Comparison of ENCODE assay signal across 8 cellular contexts in the genomic region with DNA sequence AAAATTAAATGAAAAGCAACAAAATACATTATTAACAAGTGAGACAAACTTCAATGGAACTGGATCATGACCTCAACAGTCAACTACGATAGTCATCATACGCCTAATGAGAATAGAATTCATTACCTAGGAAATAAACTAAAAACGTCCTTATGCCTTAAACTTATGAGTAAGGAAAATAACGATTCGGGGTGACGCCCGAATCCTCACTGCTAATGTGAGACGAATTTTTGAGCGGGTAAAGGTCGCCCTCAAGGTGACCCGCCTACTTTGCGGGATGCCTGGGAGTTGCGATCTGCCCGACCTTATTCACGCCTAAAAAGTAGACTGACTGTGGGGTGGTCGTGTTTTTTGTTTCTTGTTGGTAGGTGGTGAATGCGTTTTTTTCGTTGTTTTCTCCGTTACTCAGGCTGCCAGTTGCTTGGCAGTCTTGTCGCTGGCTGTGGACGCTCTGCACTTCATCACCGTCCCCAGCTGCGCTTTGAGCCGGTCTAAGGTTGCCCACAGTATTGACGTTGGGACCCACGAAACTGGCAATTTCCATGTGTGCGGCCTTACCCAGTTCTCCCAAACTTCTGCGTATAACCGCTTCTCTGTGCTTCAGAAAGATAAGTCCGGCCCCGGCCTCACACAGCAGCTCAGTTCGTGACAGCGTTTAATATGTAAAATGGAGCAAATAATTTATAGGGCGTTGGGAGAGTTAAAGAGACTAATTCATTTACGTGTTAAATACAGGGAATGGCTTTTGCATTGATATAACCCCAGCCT. TPM values are rescaled to one million over a fixed set of nuclear protein-coding genes. Genes with fewer than 3 reads are reported as not detected.
A peak's percentile ranks its signal among the peaks of the same experiment; 100 is the strongest.
DNase-seq lines count a peak whose midpoint lies in the region; ATAC-seq and TF ChIP-seq lines count a peak whose summit lies in the region.

No MANE protein-coding gene starts in this region.

- TF ChIP-seq CTCF in lung (IDR thresholded peaks at IDR 0.05; ENCODE audit: control extremely low read depth, extremely low read depth): no peak

- H3K4me1 ChIP-seq in duodenal mucosa (ENCODE audit: control insufficient read depth in 1 of 2, insufficient read depth in 2 of 2, low read length in 2 of 2): peaks cover 36 to 44% of the 10 kb centered on the region in 2 donors
- peaks cover 12 to 17% of the 10 kb centered on the region in 2 donors for H3K4me1 ChIP-seq in lung (ENCODE audit: control insufficient read depth in 2 of 2, insufficient read depth in 2 of 2, low read length in 2 of 2)

- peak overlapping the region; percentile 56 to 88 for H3K4me3 ChIP-seq in duodenal mucosa (ENCODE audit: low read depth in 1 of 2, low read length in 2 of 2)
- peak overlapping the region; percentile 47 for H3K4me3 ChIP-seq in lung

- H3K9ac ChIP-seq in duodenal mucosa (ENCODE audit: low read depth in 1 of 2, low read length in 2 of 2): peak overlapping the region; percentile 85 to 94

- ATAC-seq in GM19351 (IDR thresholded peaks at IDR 0.05; ENCODE audit: unreplicated experiment) (peak; percentile 68), HG03521 (IDR thresholded peaks at IDR 0.05; ENCODE audit: unreplicated experiment) (peak; percentile 46), lung (ENCODE audit: insufficient read depth, low FRiP score) (peak; percentile 75)

- H3K36me3 ChIP-seq in duodenal mucosa (ENCODE audit: control insufficient read depth in 1 of 2, insufficient read depth in 2 of 2, low read length in 2 of 2): peaks cover 12 to 24% of the 10 kb centered on the region in 2 donors
- H3K36me3 ChIP-seq in lung (ENCODE audit: control insufficient read depth in 2 of 2, insufficient read depth in 2 of 2, low read length in 2 of 2): peaks cover 7 to 13% of the 10 kb centered on the region in 2 donors

- DNase-seq in C1 segment of cervical spinal cord (lab: John Stamatoyannopoulos, UW): peak in 13 of 14 donors; percentile 24 to 95 (median 67)
- DNase-seq in NCI-H748 treated with DMSO at 0.1 percent for 48 hours (lab: John Stamatoyannopoulos, UW): peak; percentile 95
- peak; percentile 87 to 91 for DNase-seq in activated CD4-positive, alpha-beta T cell treated with anti-CD3 and anti-CD28 coated beads, Interleukin-2, amount 50 U/mL, for 48 hours
- DNase-seq in lung (ENCODE audit: low spot score): peak; percentile 92
- DNase-seq in stimulated activated CD4-positive, alpha-beta T cell treated with anti-CD3 and anti-CD28 coated beads, TNF-alpha, amount 100 ng/mL, for 24 hours (ENCODE audit: low read depth in 3 of 3): peak; percentile 78 to 91 (median 87)

- 0% methylated on average over 35 of the region's 35 CpGs for WGBS in lung, 2 donors

- H3K27me3 ChIP-seq in duodenal mucosa (ENCODE audit: control insufficient read depth in 1 of 2, insufficient read depth in 2 of 2, low read length in 2 of 2) (no peaks in the 10 kb centered on the region), lung (ENCODE audit: control insufficient read depth, insufficient read depth) (no peaks in the 10 kb centered on the region)

- H3K27ac ChIP-seq in duodenal mucosa (ENCODE audit: low read depth, low read length): peak overlapping the region; percentile 92
- peak overlapping the region; percentile 85 to 98 for H3K27ac ChIP-seq in lung (ENCODE audit: low read depth in 1 of 2, low read length in 1 of 2)

- H3K9me3 ChIP-seq in duodenal mucosa (ENCODE audit: control insufficient read depth in 1 of 2, low read length in 2 of 2): no peaks in the 10 kb centered on the region
- no peaks in the 10 kb centered on the region for H3K9me3 ChIP-seq in lung (ENCODE audit: control insufficient read depth in 2 of 2, insufficient read depth in 1 of 2, low read length in 1 of 2)

RNA-seq across cellular contexts. Expression of a gene that starts 0.6 kb away (rescaled TPM):
- 10 to 100 TPM; 41.1 to 62.1 TPM for total RNA-seq in lung
- 10 to 100 TPM; 20.5 to 44.3 TPM for polyA plus RNA-seq in lung

RNA-seq across cellular contexts. Expression of a gene that starts 25.1 kb away (rescaled TPM):
- 1 to 10 TPM in 1 of 2 donors, under 1 TPM in 1; 0.82 to 1.1 TPM for total RNA-seq in lung
- polyA plus RNA-seq in lung: under 1 TPM in 1 of 2 donors, not detected in 1; 0.16 TPM

RNA-seq across cellular contexts. Expression of a gene that starts 33.9 kb away (rescaled TPM):
- 100 to 1,000 TPM in 1 of 2 donors, 10 to 100 TPM in 1; 90.2 to 265 TPM for total RNA-seq in lung
- polyA plus RNA-seq in lung: 100 to 1,000 TPM; 122 to 190 TPM

Comparison
In these comparisons a context has a peak if more than half of its experiments do, and no peak if none do; other contexts are left out.
1. Peak in every context shown above with its lines: DNase-seq, ATAC-seq, H3K4me3 ChIP-seq and H3K27ac ChIP-seq.